14 cellular contexts compared by ENCODE assay signal in genomic region chr12:87171356-87171755, GRCh38.
DNase-seq lines count a peak whose midpoint lies in the region; ATAC-seq and TF ChIP-seq lines count a peak whose summit lies in the region.
"Had no signal": no experiment of that assay in that cellular context is flagged by ENCODE, and none has a peak within 500 bp of the region (broad histone marks: within the 10 kb centered on the region; RNA-seq: fewer than 3 reads in every experiment).

No MANE protein-coding gene starts in this region.

- no peaks in the 10 kb centered on the region for H3K36me3 ChIP-seq in left ventricle myocardium inferior

- 94% methylated on average over 16 of the region's 16 CpGs for WGBS in right cardiac atrium

- no peaks in the 10 kb centered on the region for H3K4me1 ChIP-seq in right cardiac atrium (ENCODE audit: control insufficient read depth, insufficient read depth, low read length)
- no peaks in the 10 kb centered on the region for H3K4me1 ChIP-seq in left ventricle myocardium inferior

- TF ChIP-seq CTCF in left ventricle myocardium inferior (IDR thresholded peaks at IDR 0.05; ENCODE audit: borderline replicate concordance) = no peak
- TF ChIP-seq CTCF in dorsolateral prefrontal cortex (IDR thresholded peaks at IDR 0.05 in 54 of 56, conservative IDR thresholded peaks at IDR 0.05 in 2 of 56; ENCODE audit: low read depth in 1 of 56, partially characterized antibody in 56 of 56) = no peak

- no peaks in the 10 kb centered on the region for H3K9me3 ChIP-seq in right cardiac atrium (ENCODE audit: control insufficient read depth, low read length)
- H3K9me3 ChIP-seq in left ventricle myocardium inferior (replicated peaks) = peaks cover 2% of the 10 kb centered on the region

- intact Hi-C loops in right cardiac atrium (cut with DNase I) (no loop called here), left ventricle myocardium inferior (cut with micrococcal nuclease) (no loop called here), posterior vena cava (cut with DNase I) (no loop called here), dorsolateral prefrontal cortex (cut with DNase I) (no loop called here)

- H3K27ac ChIP-seq in right cardiac atrium (ENCODE audit: low read length) (no peak overlapping the region), left ventricle myocardium inferior (replicated peaks) (no peak overlapping the region), dorsolateral prefrontal cortex (no peak overlapping the region)

- no peak for ATAC-seq in right cardiac atrium
- ATAC-seq: GM23338, HCT116 had no signal

- DNase-seq in NCI-H345 (lab: John Stamatoyannopoulos, UW) = peak; percentile 68
- no peak for DNase-seq in NCI-H345 treated with DMSO at 0.1 percent for 48 hours (lab: John Stamatoyannopoulos, UW; ENCODE audit: unreplicated experiment)
- peak in 2 of 3 donors; percentile 7 to 19 for DNase-seq in right cardiac atrium
- DNase-seq in left ventricle myocardium inferior = no peak
- peak; percentile 51 for DNase-seq in posterior vena cava (ENCODE audit: low spot score)
- no peak for DNase-seq in dorsolateral prefrontal cortex
- DNase-seq: C1 segment of cervical spinal cord; Calu3; CD4-positive, alpha-beta memory T cell; DMS79 treated with DMSO at 0.1 percent for 48 hours; GF-D8; H9 had no signal

- no peak overlapping the region for H3K4me3 ChIP-seq in right cardiac atrium (ENCODE audit: low read length)
- no peak overlapping the region for H3K4me3 ChIP-seq in left ventricle myocardium inferior
- no peak overlapping the region for H3K4me3 ChIP-seq in dorsolateral prefrontal cortex
- H3K4me3 ChIP-seq: GM23338 had no signal

- H3K27me3 ChIP-seq in right cardiac atrium (ENCODE audit: control insufficient read depth, insufficient read depth) = no peaks in the 10 kb centered on the region
- H3K27me3 ChIP-seq in left ventricle myocardium inferior (ENCODE audit: low read depth) = no peaks in the 10 kb centered on the region
- peaks cover 0 to 4% (median 0%) of the 10 kb centered on the region in 45 donors for H3K27me3 ChIP-seq in dorsolateral prefrontal cortex

Comparison
In these comparisons a context has a peak if more than half of its experiments do, and no peak if none do; other contexts are left out.
1. DNase-seq: peak in NCI-H345 (single experiment), right cardiac atrium (2 of 3) and posterior vena cava (single experiment); none in NCI-H345 treated with DMSO at 0.1 percent for 48 hours (single experiment), left ventricle myocardium inferior (single experiment) and dorsolateral prefrontal cortex (0 of 10).